Comparison of ENCODE assay signal across 21 cellular contexts in the genomic region with DNA sequence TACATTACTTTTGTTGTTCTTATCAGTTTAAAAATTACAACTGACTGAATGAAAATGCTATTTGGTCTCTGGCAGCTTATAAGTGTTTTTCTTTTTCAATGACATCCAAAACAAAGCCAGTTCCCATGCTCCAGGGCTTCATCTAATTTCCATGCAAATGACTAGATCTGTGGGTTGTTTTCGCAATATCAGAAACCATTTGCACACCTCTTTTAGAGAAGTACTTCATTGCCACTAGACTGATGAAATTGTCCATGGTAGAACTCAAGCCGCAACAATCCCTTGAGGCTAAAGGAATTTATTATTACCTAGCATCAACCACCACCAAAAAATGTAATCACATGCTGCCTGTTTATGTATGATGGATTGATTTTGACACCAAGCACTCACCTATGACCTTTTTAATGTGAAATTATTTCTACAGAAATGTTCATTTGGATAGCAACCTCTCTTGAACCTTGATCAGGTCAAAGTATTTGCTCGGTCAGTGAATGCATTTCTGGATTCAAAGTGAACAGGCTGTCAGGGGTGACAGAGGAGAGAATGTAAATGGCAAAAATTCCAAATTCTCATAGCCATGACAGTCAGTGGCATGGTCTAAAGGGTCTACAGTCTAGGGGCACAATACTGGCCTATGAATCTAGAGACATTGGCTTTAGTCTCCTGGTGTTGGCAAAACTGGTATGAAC.
"Had no signal": no experiment of that assay in that cellular context is flagged by ENCODE, and none has a peak within 500 bp of the region (broad histone marks: within the 10 kb centered on the region; RNA-seq: fewer than 3 reads in every experiment).

No MANE protein-coding gene starts in this region.

- H3K36me3 Mint-ChIP-seq: mesothelial cell of epicardium had no signal

- H3K9me3 Mint-ChIP-seq: mesothelial cell of epicardium, nephron had no signal

- H3K27ac Mint-ChIP-seq: activated T-cell treated with anti-CD3 and anti-CD28 coated beads, Interleukin-2, amount 50 U/mL, for 72 hours; mesothelial cell of epicardium; nephron had no signal

- H3K36me3 ChIP-seq: esophagus squamous epithelium, thyroid gland had no signal

- H2AFZ ChIP-seq: parathyroid adenoma had no signal

- DNase-seq: activated CD4-positive, alpha-beta T cell treated with anti-CD3 and anti-CD28 coated beads, Interleukin-2, amount 50 U/mL, for 4 hours; activated effector memory CD4-positive, alpha-beta T cell treated with anti-CD3 and anti-CD28 coated beads, Interleukin-2, amount 50 U/mL, for 16 hours; activated naive CD4-positive, alpha-beta T cell treated with anti-CD3 and anti-CD28 coated beads, Interleukin-2, amount 50 U/mL, for 16 hours; activated T-cell treated with anti-CD3 and anti-CD28 coated beads, Interleukin-2, amount 50 U/mL, for 72 hours; dermis blood vessel endothelial cell; effector memory CD4-positive, alpha-beta T cell; esophagus squamous epithelium; foreskin fibroblast; hippocampal formation; islet precursor cell; left colon; stimulated activated CD4-positive, alpha-beta T cell treated with anti-CD3 and anti-CD28 coated beads, Interleukin-12 subunit alpha, Interleukin-12 subunit beta, amount 100 ng/mL, for 4 hours; stimulated activated CD4-positive, alpha-beta T cell treated with anti-CD3 and anti-CD28 coated beads, Interleukin-1b, Interleukin-23, amount 100 ng/mL, for 48 hours; stimulated activated CD8-positive, alpha-beta memory T cell treated with anti-CD3 and anti-CD28 coated beads, Interleukin-4, amount 100 ng/mL, for 48 hours; stimulated activated naive CD4-positive, alpha-beta T cell treated with Interleukin-2 at 50 U/mL for 16 hours; T-helper 2 cell; thyroid gland had no signal

- H3K27ac ChIP-seq: esophagus squamous epithelium, parathyroid adenoma, thyroid gland had no signal

- H3K79me2 ChIP-seq: parathyroid adenoma had no signal

- H3K4me1 ChIP-seq: esophagus squamous epithelium, parathyroid adenoma, thyroid gland had no signal

- H3K9ac ChIP-seq: parathyroid adenoma had no signal

- H3K4me1 Mint-ChIP-seq: mesothelial cell of epicardium, nephron had no signal

- H3K27me3 ChIP-seq: esophagus squamous epithelium, thyroid gland had no signal

- ATAC-seq: activated T-cell treated with anti-CD3 and anti-CD28 coated beads, Interleukin-2, amount 50 U/mL, for 72 hours; left colon had no signal

- H3K4me3 Mint-ChIP-seq: activated T-cell treated with anti-CD3 and anti-CD28 coated beads, Interleukin-2, amount 50 U/mL, for 72 hours; mesothelial cell of epicardium; nephron had no signal

- H3K9me3 ChIP-seq: esophagus squamous epithelium, thyroid gland had no signal

- H3K4me3 ChIP-seq: esophagus squamous epithelium, lung, thyroid gland had no signal
